8 cellular contexts compared by ENCODE assay signal in the genomic region with DNA sequence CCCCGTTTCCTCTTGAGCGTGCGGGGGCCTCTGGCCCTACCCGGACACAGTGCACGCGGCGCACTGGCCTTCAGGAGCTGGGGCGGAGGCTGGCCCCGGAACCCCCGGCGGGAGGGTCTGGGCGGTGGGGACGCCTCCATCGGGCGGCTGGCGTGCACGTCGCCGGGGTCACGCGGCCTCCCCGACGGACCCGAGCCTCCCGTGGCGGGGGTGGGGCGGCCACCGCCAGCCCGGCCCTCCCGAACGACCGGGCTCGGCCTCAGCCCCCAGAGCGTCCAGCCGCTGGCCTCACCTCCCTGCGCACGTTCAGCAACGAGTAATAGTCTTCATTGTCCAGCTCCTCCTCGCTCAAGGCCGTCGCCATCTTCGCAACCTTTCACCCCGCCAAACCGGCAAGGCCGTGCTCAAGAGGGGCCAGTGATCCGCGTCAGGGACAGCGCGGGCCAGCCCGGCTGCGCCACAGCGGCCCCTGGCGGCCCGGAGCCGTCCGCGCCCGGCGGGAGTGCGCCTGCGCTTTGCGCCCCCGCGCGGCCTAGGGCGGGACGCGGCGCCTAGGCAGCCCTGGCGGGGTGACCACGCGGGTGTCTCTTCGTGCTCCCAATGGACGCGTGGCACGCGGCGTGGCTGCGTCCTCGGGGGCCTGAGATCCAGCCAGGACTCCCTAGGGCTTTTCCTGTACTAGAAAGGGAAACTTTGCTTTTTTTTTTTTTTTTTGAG. TPM values are rescaled to one million over a fixed set of nuclear protein-coding genes. Genes with fewer than 3 reads are reported as not detected.
A peak's percentile ranks its signal among the peaks of the same experiment; 100 is the strongest.
DNase-seq lines count a peak whose midpoint lies in the region; ATAC-seq and TF ChIP-seq lines count a peak whose summit lies in the region.

A gene with protein sequence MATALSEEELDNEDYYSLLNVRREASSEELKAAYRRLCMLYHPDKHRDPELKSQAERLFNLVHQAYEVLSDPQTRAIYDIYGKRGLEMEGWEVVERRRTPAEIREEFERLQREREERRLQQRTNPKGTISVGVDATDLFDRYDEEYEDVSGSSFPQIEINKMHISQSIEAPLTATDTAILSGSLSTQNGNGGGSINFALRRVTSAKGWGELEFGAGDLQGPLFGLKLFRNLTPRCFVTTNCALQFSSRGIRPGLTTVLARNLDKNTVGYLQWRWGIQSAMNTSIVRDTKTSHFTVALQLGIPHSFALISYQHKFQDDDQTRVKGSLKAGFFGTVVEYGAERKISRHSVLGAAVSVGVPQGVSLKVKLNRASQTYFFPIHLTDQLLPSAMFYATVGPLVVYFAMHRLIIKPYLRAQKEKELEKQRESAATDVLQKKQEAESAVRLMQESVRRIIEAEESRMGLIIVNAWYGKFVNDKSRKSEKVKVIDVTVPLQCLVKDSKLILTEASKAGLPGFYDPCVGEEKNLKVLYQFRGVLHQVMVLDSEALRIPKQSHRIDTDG (minus strand): TSS at position 380 of the 717 bp plus-strand sequence. CDS start 16 bp downstream, at position 364.

- no peaks in the 10 kb centered on the region for H3K27me3 Mint-ChIP-seq in T-helper 2 cell treated with Interferon-gamma antibody and Interleukin-4, amounts not matched to agents 5 μg/mL and 100 μg/mL, for 36 hours (ENCODE audit: low read depth)

- TF ChIP-seq CTCF in ascending aorta (IDR thresholded peaks at IDR 0.05): peak; percentile 47 to 100 (median 54)

- no peaks in the 10 kb centered on the region for H3K9me3 Mint-ChIP-seq in T-helper 2 cell treated with Interferon-gamma antibody and Interleukin-4, amounts not matched to agents 5 μg/mL and 100 μg/mL, for 36 hours

- no peaks in the 10 kb centered on the region for H3K9me3 ChIP-seq in ascending aorta
- H3K9me3 ChIP-seq in aorta (ENCODE audit: control insufficient read depth, low read length): no peaks in the 10 kb centered on the region

- intact Hi-C loops in ascending aorta (cut with DNase I) (loop anchor here (2.0 to 10.0 kb wide), 3 partner anchors 77 to 147 kb away; a partner anchor contains a TSS), aorta (cut with DNase I) (no loop called here)

- WGBS in aorta, 2 donors: 0% methylated on average over 66 to 80 of the region's 80 CpGs

- H3K36me3 Mint-ChIP-seq in T-helper 2 cell treated with Interferon-gamma antibody and Interleukin-4, amounts not matched to agents 5 μg/mL and 100 μg/mL, for 36 hours (ENCODE audit: low read depth): no peaks in the 10 kb centered on the region

- H3K36me3 ChIP-seq in ascending aorta (no peaks in the 10 kb centered on the region), aorta (ENCODE audit: control insufficient read depth in 1 of 2, insufficient read depth in 2 of 2, low read length in 1 of 2) (no peaks in the 10 kb centered on the region)

- peak within 1 kb of the TSS; percentile 97 for H3K27ac Mint-ChIP-seq in T-helper 2 cell treated with Interferon-gamma antibody and Interleukin-4, amounts not matched to agents 5 μg/mL and 100 μg/mL, for 36 hours

- DNase-seq in NCI-H1694 (lab: John Stamatoyannopoulos, UW) (peak; percentile 55), ascending aorta (ENCODE audit: low spot score in 2 of 2) (peak; percentile 30 to 92), hepatic stellate cell (ENCODE audit: low spot score) (peak; percentile 92), renal cortical epithelial cell (ENCODE audit: low read depth) (peak; percentile 73), aorta (peak; percentile 94)
- peak; percentile 93 for DNase-seq in T-helper 2 cell treated with Interferon-gamma antibody and Interleukin-4, amounts not matched to agents 5 μg/mL and 100 μg/mL, for 36 hours (ENCODE audit: low spot score)

- H3K4me1 Mint-ChIP-seq in T-helper 2 cell treated with Interferon-gamma antibody and Interleukin-4, amounts not matched to agents 5 μg/mL and 100 μg/mL, for 36 hours (ENCODE audit: low read depth): peaks cover 13% of the 10 kb centered on the region

- H3K27me3 ChIP-seq in ascending aorta (no peaks in the 10 kb centered on the region), aorta (ENCODE audit: control insufficient read depth in 1 of 2, insufficient read depth in 2 of 2, low read length in 1 of 2) (no peaks in the 10 kb centered on the region)

- peak; percentile 95 for ATAC-seq in GM18502 (IDR thresholded peaks at IDR 0.05; ENCODE audit: poor library complexity, unreplicated experiment)
- peak; percentile 92 for ATAC-seq in HG02885 (IDR thresholded peaks at IDR 0.05; ENCODE audit: poor library complexity, unreplicated experiment)
- peak; percentile 99 for ATAC-seq in aorta (ENCODE audit: low FRiP score)

- H3K4me3 Mint-ChIP-seq in T-helper 2 cell treated with Interferon-gamma antibody and Interleukin-4, amounts not matched to agents 5 μg/mL and 100 μg/mL, for 36 hours: peak within 1 kb of the TSS; percentile 87

- H3K4me1 ChIP-seq in ascending aorta (peaks cover 12 to 15% of the 10 kb centered on the region in 2 donors), aorta (ENCODE audit: control insufficient read depth in 1 of 2, insufficient read depth in 2 of 2, low read length in 2 of 2) (peaks cover 0 to 4% of the 10 kb centered on the region in 2 donors)

- H3K27ac ChIP-seq in ascending aorta (peak within 1 kb of the TSS; percentile 55 to 77), aorta (ENCODE audit: low read depth in 1 of 2, low read length in 2 of 2) (peak within 1 kb of the TSS in 1 of 2 donors; percentile 29)

- H3K4me3 ChIP-seq in ascending aorta (peak within 1 kb of the TSS; percentile 90 to 96), aorta (ENCODE audit: low read length in 2 of 2) (peak within 1 kb of the TSS; percentile 67 to 83)

RNA-seq across cellular contexts. Expression of the gene that starts here (rescaled TPM):
- total RNA-seq in ascending aorta (12.9 TPM), renal cortical epithelial cell (39.9 and 99.0 TPM in 2 replicates), aorta (10 to 100 TPM; 30.0 to 31.5 TPM)
- 10 to 100 TPM; 15.5 to 24.3 TPM for polyA plus RNA-seq in aorta
